10 cellular contexts compared by ENCODE assay signal in genomic region chr11:28836285-28837081, GRCh38.
DNase-seq lines count a peak whose midpoint lies in the region; TF ChIP-seq lines count a peak whose summit lies in the region.
"Had no signal": no experiment of that assay in that cellular context is flagged by ENCODE, and none has a peak within 500 bp of the region (broad histone marks: within the 10 kb centered on the region; RNA-seq: fewer than 3 reads in every experiment).

No MANE protein-coding gene starts in this region.

- no peak overlapping the region for H3K4me3 Mint-ChIP-seq in activated naive CD4-positive, alpha-beta T cell treated with anti-CD3 and anti-CD28 coated beads, Interleukin-2, amount 10 ng/mL, durations not matched to agents 7 days and 5 days
- H3K4me3 Mint-ChIP-seq: CD14-positive monocyte, memory B cell had no signal

- no peak overlapping the region for H3K9ac ChIP-seq in adipocyte (ENCODE audit: low read length)

- CTCF ChIA-PET in A673 (lab: Charles Lee), result interaction anchor here (0.6 kb wide), 1 partner anchor 323 kb away, joined by 3 read pairs; no protein-coding TSS in a partner anchor
- CTCF ChIA-PET in activated naive CD4-positive, alpha-beta T cell treated with anti-CD3 and anti-CD28 coated beads, Interleukin-2, amount 10 ng/mL, durations not matched to agents 7 days and 5 days (lab: Charles Lee), result no interaction called here

- H3K27me3 ChIP-seq in A673 (replicated peaks; ENCODE audit: insufficient read depth, low read depth, low read length, poor library complexity) (no peaks in the 10 kb centered on the region), adipocyte (replicated peaks; ENCODE audit: control insufficient read depth, insufficient read depth, low read length) (no peaks in the 10 kb centered on the region)

- POLR2A ChIA-PET in A673 (lab: Charles Lee; ENCODE audit: low non-redundant PET), result interaction anchor here (0.7 kb wide), 1 partner anchor 11 kb away, joined by 3 read pairs; no protein-coding TSS in a partner anchor

- peak overlapping the region; percentile 1 for H3K4me3 ChIP-seq in A673 (ENCODE audit: low read depth, low read length, poor library complexity, severe bottlenecking)
- no peak overlapping the region for H3K4me3 ChIP-seq in adipocyte (ENCODE audit: low read length)

- TSS peak; percentile 86 for BruUV-seq in A673 (replicated peaks; lab: Mats Ljungman, UMichigan)

- H3K9me3 Mint-ChIP-seq in activated naive CD4-positive, alpha-beta T cell treated with anti-CD3 and anti-CD28 coated beads, Interleukin-2, amount 10 ng/mL, durations not matched to agents 7 days and 5 days, result peaks cover 6% of the 10 kb centered on the region

- H3K36me3 ChIP-seq in A673 (ENCODE audit: insufficient read depth, low read length, poor library complexity, severe bottlenecking), result no peaks in the 10 kb centered on the region
- H3K36me3 ChIP-seq in adipocyte (ENCODE audit: control insufficient read depth, insufficient read depth, low read length, severe bottlenecking), result no peaks in the 10 kb centered on the region

- no peaks in the 10 kb centered on the region for H3K36me3 Mint-ChIP-seq in activated naive CD4-positive, alpha-beta T cell treated with anti-CD3 and anti-CD28 coated beads, Interleukin-2, amount 10 ng/mL, durations not matched to agents 7 days and 5 days
- H3K36me3 Mint-ChIP-seq: CD14-positive monocyte, memory B cell had no signal

- H3K27ac Mint-ChIP-seq in activated naive CD4-positive, alpha-beta T cell treated with anti-CD3 and anti-CD28 coated beads, Interleukin-2, amount 10 ng/mL, durations not matched to agents 7 days and 5 days, result no peak overlapping the region
- H3K27ac Mint-ChIP-seq: CD14-positive monocyte, memory B cell had no signal

- intact Hi-C loops in A673 (cut with micrococcal nuclease; ENCODE audit: unreplicated experiment), result no loop called here

- DNase-seq in A673 (ENCODE audit: low spot score), result peak; percentile 100
- DNase-seq in HK-2 (ENCODE audit: unreplicated experiment), result peak; percentile 38
- peak; percentile 84 for DNase-seq in adipocyte (ENCODE audit: low read depth)
- DNase-seq in islet precursor cell, result peak; percentile 56
- DNase-seq in activated T-cell treated with anti-CD3 and anti-CD28 coated beads for 4 hours, result no peak
- DNase-seq in DMS 273 (lab: John Stamatoyannopoulos, UW; ENCODE audit: unreplicated experiment), result no peak
- DNase-seq in activated naive CD4-positive, alpha-beta T cell treated with anti-CD3 and anti-CD28 coated beads, Interleukin-2, amount 10 ng/mL, durations not matched to agents 7 days and 5 days, result no peak
- no peak for DNase-seq in activated naive CD4-positive, alpha-beta T cell treated with Interleukin-2 at 50 U/mL for 16 hours

- peak overlapping the region; percentile 86 for H3K27ac ChIP-seq in A673 (ENCODE audit: low read depth, low read length, poor library complexity, severe bottlenecking)

- no peaks in the 10 kb centered on the region for H3K4me1 Mint-ChIP-seq in activated naive CD4-positive, alpha-beta T cell treated with anti-CD3 and anti-CD28 coated beads, Interleukin-2, amount 10 ng/mL, durations not matched to agents 7 days and 5 days
- H3K4me1 Mint-ChIP-seq: CD14-positive monocyte, memory B cell had no signal

- TF ChIP-seq CTCF in A673 (conservative IDR thresholded peaks at IDR 0.05; ENCODE audit: low read depth, low read length), result no peak

- H3K9me3 ChIP-seq in A673 (ENCODE audit: low read depth, low read length, poor library complexity, severe bottlenecking), result no peaks in the 10 kb centered on the region
- no peaks in the 10 kb centered on the region for H3K9me3 ChIP-seq in adipocyte (ENCODE audit: control insufficient read depth, low read length)

- H3K4me1 ChIP-seq in A673 (ENCODE audit: insufficient read depth, low read length, poor library complexity, severe bottlenecking) (peaks cover 76% of the 10 kb centered on the region), adipocyte (ENCODE audit: control insufficient read depth, insufficient read depth, low read length) (peaks cover 29% of the 10 kb centered on the region)

- H3K27me3 Mint-ChIP-seq in activated naive CD4-positive, alpha-beta T cell treated with anti-CD3 and anti-CD28 coated beads, Interleukin-2, amount 10 ng/mL, durations not matched to agents 7 days and 5 days, result no peaks in the 10 kb centered on the region
- H3K27me3 Mint-ChIP-seq: memory B cell had no signal

Comparison
In these comparisons a context has a peak if more than half of its experiments do, and no peak if none do; other contexts are left out.
1. DNase-seq: peak in A673 (single experiment), HK-2 (single experiment), adipocyte (single experiment) and islet precursor cell (single experiment); none in activated T-cell treated with anti-CD3 and anti-CD28 coated beads for 4 hours (single experiment), DMS 273 (single experiment), activated naive CD4-positive, alpha-beta T cell treated with anti-CD3 and anti-CD28 coated beads, Interleukin-2, amount 10 ng/mL, durations not matched to agents 7 days and 5 days (single experiment) and activated naive CD4-positive, alpha-beta T cell treated with Interleukin-2 at 50 U/mL for 16 hours (single experiment).